8 cellular contexts compared by ENCODE assay signal in the genomic region with DNA sequence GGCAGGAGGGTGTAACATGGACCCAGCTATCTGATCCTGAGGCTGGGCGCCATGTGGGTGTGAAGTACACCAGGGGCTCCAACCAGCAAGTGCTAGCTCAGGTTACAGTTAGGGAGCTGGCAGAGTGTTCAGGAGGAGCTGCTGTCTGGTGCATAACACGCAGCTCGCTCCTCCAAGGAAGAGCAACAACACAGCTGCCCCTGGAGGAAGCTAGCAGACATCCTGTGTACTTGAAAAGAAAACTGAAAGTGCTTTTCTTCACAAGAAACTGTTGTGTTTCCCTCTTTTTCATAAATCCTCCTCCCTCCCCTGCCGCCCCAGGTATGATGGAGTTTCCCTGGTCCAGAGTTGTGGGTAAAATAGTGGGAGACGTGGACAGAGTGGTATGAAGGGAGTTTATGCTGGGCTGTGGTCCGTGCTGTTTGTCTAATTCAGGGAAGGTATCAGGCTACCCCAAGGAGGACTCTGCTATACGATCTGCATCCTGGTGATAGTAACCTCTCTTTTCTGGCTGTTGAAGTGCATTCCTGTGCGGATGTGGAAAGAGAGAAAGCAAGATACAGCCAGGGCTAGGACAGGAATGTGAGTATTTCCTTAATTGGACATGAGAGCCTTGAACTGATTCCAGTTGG. TPM values are rescaled to one million over a fixed set of nuclear protein-coding genes. Genes with fewer than 3 reads are reported as not detected.
DNase-seq lines count a peak whose midpoint lies in the region; ATAC-seq and FAIRE-seq lines count a peak whose summit lies in the region.

No MANE protein-coding gene starts in this region.

- peaks cover 48% of the 10 kb centered on the region for H3K4me1 ChIP-seq in BLaER1

- H3K27ac ChIP-seq in BLaER1 = peak overlapping the region; percentile 92

- peak overlapping the region; percentile 93 for H3K4me2 ChIP-seq in BLaER1

- H3K27me3 ChIP-seq in BLaER1 = peaks cover 9% of the 10 kb centered on the region; the same call in 1 of the 2 replicates

- ATAC-seq in GM19035 (IDR thresholded peaks at IDR 0.05; ENCODE audit: unreplicated experiment) (peak; percentile 47), HG03457 (IDR thresholded peaks at IDR 0.05; ENCODE audit: unreplicated experiment) (peak; percentile 34)

- H3K9me3 ChIP-seq in BLaER1 = no peaks in the 10 kb centered on the region

- peak overlapping the region; percentile 62 for H3K4me3 ChIP-seq in BLaER1

- DNase-seq in T follicular helper cell (ENCODE audit: low read depth) = peak; percentile 33
- DNase-seq in dedifferentiated amniotic fluid mesenchymal stem cell (ENCODE audit: extremely low spot score) = peak; percentile 50
- DNase-seq in mucosa of gallbladder (ENCODE audit: low spot score) = peak; percentile 50
- DNase-seq in cerebellar nuclear complex (lab: John Stamatoyannopoulos, UW) = no peak
- no peak for DNase-seq in frontal cortex (ENCODE audit: low spot score in 2 of 2)

- no peaks in the 10 kb centered on the region for H3K36me3 ChIP-seq in BLaER1

- no peak for FAIRE-seq in frontal cortex (lab: Jason Lieb, UNC)

- peak overlapping the region; percentile 83 for H3K9ac ChIP-seq in BLaER1

- H4K20me1 ChIP-seq in BLaER1 = no peaks in the 10 kb centered on the region

RNA-seq across cellular contexts. Expression of gene LBH, which starts 6.1 kb away (rescaled TPM):
- total RNA-seq in mucosa of gallbladder = 114 TPM
- 68.9 TPM for total RNA-seq in frontal cortex

Comparison
In these comparisons a context has a peak if more than half of its experiments do, and no peak if none do; other contexts are left out.
1. DNase-seq: peak in T follicular helper cell (single experiment), dedifferentiated amniotic fluid mesenchymal stem cell (single experiment) and mucosa of gallbladder (single experiment); none in cerebellar nuclear complex (0 of 2) and frontal cortex (0 of 2).